8 cellular contexts compared by ENCODE assay signal in genomic region chr14:49977126-49977841, GRCh38.
DNase-seq lines count a peak whose midpoint lies in the region; ATAC-seq and TF ChIP-seq lines count a peak whose summit lies in the region.

No MANE protein-coding gene starts in this region.

- H3K79me2 ChIP-seq in H9 (ENCODE audit: insufficient read depth, low read length), result no peaks in the 10 kb centered on the region

- H3K4me3 ChIP-seq in right atrium auricular region (no peak overlapping the region), foreskin fibroblast (ENCODE audit: low read depth in 1 of 2, low read length in 2 of 2) (no peak overlapping the region)

- no peaks in the 10 kb centered on the region for H3K79me1 ChIP-seq in H9 (ENCODE audit: insufficient read depth, low read depth, low read length, poor library complexity, severe bottlenecking)

- intact Hi-C loops in left ventricle myocardium superior (cut with micrococcal nuclease), result no loop called here

- no peak overlapping the region for H3K4ac ChIP-seq in H9 (ENCODE audit: low read depth, low read length)

- H3K4me1 ChIP-seq in right atrium auricular region (peaks cover 0 to 19% of the 10 kb centered on the region in 2 donors), H9 (ENCODE audit: insufficient read depth, low read length) (no peaks in the 10 kb centered on the region; the same call in 1 of the 2 replicates)

- H3K36me3 Mint-ChIP-seq in activated CD4-positive, alpha-beta memory T cell treated with anti-CD3 and anti-CD28 coated beads, Interleukin-2, amount 10 ng/mL, durations not matched to agents 7 days and 5 days (ENCODE audit: low read depth), result peaks cover 18% of the 10 kb centered on the region
- H3K36me3 Mint-ChIP-seq in osteocyte (ENCODE audit: unreplicated experiment), result no peaks in the 10 kb centered on the region
- no peaks in the 10 kb centered on the region for H3K36me3 Mint-ChIP-seq in WTC11
- H3K36me3 Mint-ChIP-seq in H9 (ENCODE audit: insufficient read depth in 1 of 3, low read depth in 3 of 3), result no peaks in the 10 kb centered on the region

- no peak overlapping the region for H3K18ac ChIP-seq in H9 (ENCODE audit: insufficient read length, low read depth, low read length)

- no peaks in the 10 kb centered on the region for H3K27me3 Mint-ChIP-seq in activated CD4-positive, alpha-beta memory T cell treated with anti-CD3 and anti-CD28 coated beads, Interleukin-2, amount 10 ng/mL, durations not matched to agents 7 days and 5 days
- H3K27me3 Mint-ChIP-seq in osteocyte (ENCODE audit: unreplicated experiment) (no peaks in the 10 kb centered on the region), WTC11 (ENCODE audit: low read depth) (no peaks in the 10 kb centered on the region; the same call in 1 of the 2 replicates), H9 (ENCODE audit: low read depth) (no peaks in the 10 kb centered on the region; the same call in 1 of the 2 replicates)

- H3K4me1 Mint-ChIP-seq in activated CD4-positive, alpha-beta memory T cell treated with anti-CD3 and anti-CD28 coated beads, Interleukin-2, amount 10 ng/mL, durations not matched to agents 7 days and 5 days, result peaks cover 74% of the 10 kb centered on the region
- H3K4me1 Mint-ChIP-seq in osteocyte (ENCODE audit: unreplicated experiment) (peaks cover 56% of the 10 kb centered on the region), WTC11 (peaks cover 6% of the 10 kb centered on the region), H9 (peaks cover 6 to 10% of the 10 kb centered on the region in 2 experiments; a peak in 3 of 4 replicates)

- H4K5ac ChIP-seq in H9 (ENCODE audit: insufficient read length, low read depth, low read length), result no peak overlapping the region

- no peaks in the 10 kb centered on the region for H4K20me1 ChIP-seq in H9 (ENCODE audit: control insufficient read depth, insufficient read depth, insufficient read length)

- H3K27me3 ChIP-seq in right atrium auricular region (no peaks in the 10 kb centered on the region), H9 (ENCODE audit: insufficient read depth, low read length) (no peaks in the 10 kb centered on the region; the same call in 1 of the 2 replicates)

- no peak overlapping the region for H3K14ac ChIP-seq in H9 (ENCODE audit: insufficient read depth, low read length)

- H3K23ac ChIP-seq in H9 (ENCODE audit: insufficient read length, low read depth, low read length), result no peak overlapping the region

- no peak overlapping the region for H3K56ac ChIP-seq in H9 (ENCODE audit: insufficient read length, low read depth, low read length)

- H3K4me3 Mint-ChIP-seq in activated CD4-positive, alpha-beta memory T cell treated with anti-CD3 and anti-CD28 coated beads, Interleukin-2, amount 10 ng/mL, durations not matched to agents 7 days and 5 days, result peak overlapping the region; percentile 53
- H3K4me3 Mint-ChIP-seq in osteocyte (ENCODE audit: unreplicated experiment) (no peak overlapping the region), WTC11 (no peak overlapping the region), H9 (no peak overlapping the region)

- no CpG with 5 or more reads among the region's 5 CpGs for WGBS in H9 (ENCODE audit: extremely low coverage, insufficient read length, low lambda C conversion rate)

- no peak overlapping the region for H2BK5ac ChIP-seq in H9 (ENCODE audit: insufficient read length, low read length)

- no peak overlapping the region for H2BK20ac ChIP-seq in H9 (ENCODE audit: low read depth, low read length, poor library complexity, severe bottlenecking)

- no peak overlapping the region for H2AFZ ChIP-seq in H9 (ENCODE audit: low read length)

- no peak overlapping the region for H4K91ac ChIP-seq in H9 (ENCODE audit: insufficient read length, low read depth, low read length)

- peak overlapping the region; percentile 85 for H3K27ac Mint-ChIP-seq in activated CD4-positive, alpha-beta memory T cell treated with anti-CD3 and anti-CD28 coated beads, Interleukin-2, amount 10 ng/mL, durations not matched to agents 7 days and 5 days
- H3K27ac Mint-ChIP-seq in osteocyte (ENCODE audit: unreplicated experiment) (peak overlapping the region; percentile 69), WTC11 (no peak overlapping the region), H9 (no peak overlapping the region)

- H3K9ac ChIP-seq in H9 (ENCODE audit: extremely low read depth, insufficient read length, low read length), result no peak overlapping the region

- no peak overlapping the region for H4K8ac ChIP-seq in H9 (replicated peaks; ENCODE audit: insufficient read length, low read depth, low read length)

- CTCF ChIA-PET in activated CD4-positive, alpha-beta memory T cell treated with anti-CD3 and anti-CD28 coated beads, Interleukin-2, amount 10 ng/mL, durations not matched to agents 7 days and 5 days (lab: Charles Lee), result interaction anchor here (0.9 to 1.4 kb wide), 5 partner anchors 23 to 112 kb away, joined by 3 to 7 read pairs (median 3); no protein-coding TSS in a partner anchor
- CTCF ChIA-PET in WTC11 (lab: Charles Lee), result no interaction called here

- H3K36me3 ChIP-seq in right atrium auricular region, result no peaks in the 10 kb centered on the region

- no peak for DNase-seq in left ventricle myocardium superior
- DNase-seq in right atrium auricular region (ENCODE audit: low spot score), result no peak
- no peak for DNase-seq in activated CD4-positive, alpha-beta memory T cell treated with anti-CD3 and anti-CD28 coated beads, Interleukin-2, amount 10 ng/mL, durations not matched to agents 7 days and 5 days
- DNase-seq in osteocyte (ENCODE audit: extremely low spot score, unreplicated experiment), result no peak
- no peak for DNase-seq in WTC11 (ENCODE audit: low spot score)
- DNase-seq in H9, result no peak
- no peak for DNase-seq in foreskin fibroblast

- POLR2A ChIA-PET in activated CD4-positive, alpha-beta memory T cell treated with anti-CD3 and anti-CD28 coated beads, Interleukin-2, amount 10 ng/mL, durations not matched to agents 7 days and 5 days (lab: Charles Lee), result interaction anchor here (0.8 to 11.5 kb wide), 17 partner anchors 9 to 119 kb away, joined by 3 to 630 read pairs (median 6); partner anchors contain the start of gene ARF6
- POLR2A ChIA-PET in WTC11 (lab: Charles Lee), result interaction anchor here (0.6 kb wide), 1 partner anchor 56 kb away, joined by 7 read pairs; no protein-coding TSS in a partner anchor

- H2BK15ac ChIP-seq in H9 (ENCODE audit: low read depth, low read length), result no peak overlapping the region

- H2BK120ac ChIP-seq in H9 (ENCODE audit: low read depth, low read length, poor library complexity, severe bottlenecking), result no peak overlapping the region

- ATAC-seq in left ventricle myocardium superior, result peak; percentile 14
- peak; percentile 86 for ATAC-seq in HG03432 (IDR thresholded peaks at IDR 0.05; ENCODE audit: unreplicated experiment)
- no peak for ATAC-seq in WTC11

- no peak overlapping the region for H2BK12ac ChIP-seq in H9 (ENCODE audit: insufficient read length, low read depth, low read length)

- H3T11ph ChIP-seq in H9 (ENCODE audit: low read length), result no peak overlapping the region

- no peaks in the 10 kb centered on the region for H3K9me3 ChIP-seq in right atrium auricular region
- no peaks in the 10 kb centered on the region for H3K9me3 ChIP-seq in H9 (ENCODE audit: control insufficient read depth, low read depth, low read length)

- H3K23me2 ChIP-seq in H9 (ENCODE audit: insufficient read length, low read depth, low read length, poor library complexity, severe bottlenecking), result no peaks in the 10 kb centered on the region

- TF ChIP-seq CTCF in right atrium auricular region (IDR thresholded peaks at IDR 0.05), result no peak
- no peak for TF ChIP-seq CTCF in osteocyte (IDR thresholded peaks at IDR 0.05)
- no peak for TF ChIP-seq CTCF in WTC11 (IDR thresholded peaks at IDR 0.05)
- no peak for TF ChIP-seq CTCF in H9 (conservative IDR thresholded peaks at IDR 0.05)
- no peak for TF ChIP-seq CTCF in foreskin fibroblast (IDR thresholded peaks at IDR 0.05; ENCODE audit: low read depth, low read length)

- no peaks in the 10 kb centered on the region for H3K9me3 Mint-ChIP-seq in activated CD4-positive, alpha-beta memory T cell treated with anti-CD3 and anti-CD28 coated beads, Interleukin-2, amount 10 ng/mL, durations not matched to agents 7 days and 5 days
- H3K9me3 Mint-ChIP-seq in osteocyte (ENCODE audit: unreplicated experiment) (no peaks in the 10 kb centered on the region), WTC11 (no peaks in the 10 kb centered on the region), H9 (no peaks in the 10 kb centered on the region)

- H3K4me2 ChIP-seq in H9 (ENCODE audit: insufficient read depth, insufficient read length, low read length), result no peak overlapping the region

- no peak overlapping the region for H3K27ac ChIP-seq in right atrium auricular region
- no peak overlapping the region for H3K27ac ChIP-seq in H9 (ENCODE audit: insufficient read length, low read depth, low read length)

- H2AK5ac ChIP-seq in H9 (ENCODE audit: insufficient read length, low read length), result no peak overlapping the region

TF ChIP-seq in WTC11, 78 proteins besides CTCF, POLR2A, EP300 and RAD21 (continues in another document):
- TF ChIP-seq TP53 (CRISPR knock-in tag; IDR thresholded peaks at IDR 0.05), result no peak
- no peak for TF ChIP-seq ZNF416 (CRISPR knock-in tag; IDR thresholded peaks at IDR 0.05)
- no peak for TF ChIP-seq ZNF317 (CRISPR knock-in tag; IDR thresholded peaks at IDR 0.05; ENCODE audit: borderline replicate concordance, low read depth)
- no peak for TF ChIP-seq SP1 (CRISPR knock-in tag; conservative IDR thresholded peaks at IDR 0.05)
- no peak for TF ChIP-seq ZNF121 (CRISPR knock-in tag; IDR thresholded peaks at IDR 0.05)
- no peak for TF ChIP-seq ELF4 (CRISPR knock-in tag; IDR thresholded peaks at IDR 0.05; ENCODE audit: low read depth)
- TF ChIP-seq MLX (CRISPR knock-in tag; IDR thresholded peaks at IDR 0.05), result no peak

Comparison
In these comparisons a context has a peak if more than half of its experiments do, and no peak if none do; other contexts are left out.
1. H3K27ac Mint-ChIP-seq: peak in activated CD4-positive, alpha-beta memory T cell treated with anti-CD3 and anti-CD28 coated beads, Interleukin-2, amount 10 ng/mL, durations not matched to agents 7 days and 5 days (single experiment) and osteocyte (single experiment); none in WTC11 (single experiment) and H9 (0 of 3).